9 cellular contexts compared by ENCODE assay signal in genomic region chr9:126612813-126613641, GRCh38. TPM values are rescaled to one million over a fixed set of nuclear protein-coding genes. Genes with fewer than 3 reads are reported as not detected.
DNase-seq lines count a peak whose midpoint lies in the region; ATAC-seq, FAIRE-seq and TF ChIP-seq lines count a peak whose summit lies in the region.
"Had no signal": no experiment of that assay in that cellular context is flagged by ENCODE, and none has a peak within 500 bp of the region (broad histone marks: within the 10 kb centered on the region; RNA-seq: fewer than 3 reads in every experiment).

No MANE protein-coding gene starts in this region.

- no peak for FAIRE-seq in GM19239 (lab: Jason Lieb, UNC)
- FAIRE-seq: GM18507 had no signal

- no peaks in the 10 kb centered on the region for H3K27me3 ChIP-seq in SJCRH30
- H3K27me3 ChIP-seq in right cardiac atrium (ENCODE audit: control insufficient read depth, insufficient read depth), result no peaks in the 10 kb centered on the region
- peaks cover 90% of the 10 kb centered on the region for H3K27me3 ChIP-seq in skeletal muscle satellite cell (ENCODE audit: control insufficient read depth, insufficient read depth, low read length)

- H3K27me3 Mint-ChIP-seq in endothelial cell (ENCODE audit: unreplicated experiment), result peaks cover 50% of the 10 kb centered on the region

- H3K4me3 ChIP-seq in SJCRH30 (peak overlapping the region; percentile 87), right cardiac atrium (ENCODE audit: low read length) (peak overlapping the region; percentile 65), skeletal muscle satellite cell (ENCODE audit: low read length) (no peak overlapping the region)

- H3K9me3 Mint-ChIP-seq in endothelial cell (ENCODE audit: unreplicated experiment), result no peaks in the 10 kb centered on the region

- peaks cover 4% of the 10 kb centered on the region for H3K36me3 Mint-ChIP-seq in endothelial cell (ENCODE audit: low read depth, unreplicated experiment)

- H3K27ac Mint-ChIP-seq in endothelial cell (ENCODE audit: unreplicated experiment), result no peak overlapping the region

- no peak for ATAC-seq in right cardiac atrium

- peak overlapping the region; percentile 29 for H3K4me2 ChIP-seq in skeletal muscle satellite cell (ENCODE audit: low read length)

- DNase-seq in GM19239 (ENCODE audit: insufficient read length, low spot score) (peak; percentile 4), SJCRH30 (peak; percentile 52 to 67), right cardiac atrium (peak in 1 of 3 donors; percentile 71), dedifferentiated amniotic fluid mesenchymal stem cell (ENCODE audit: extremely low spot score) (no peak), endothelial cell (ENCODE audit: low spot score) (no peak), HCEC 1CT (no peak)

- H3K4me1 ChIP-seq in SJCRH30 (peaks cover 3% of the 10 kb centered on the region; the same call in 1 of the 2 replicates), right cardiac atrium (ENCODE audit: control insufficient read depth, insufficient read depth, low read length) (no peaks in the 10 kb centered on the region), skeletal muscle satellite cell (ENCODE audit: control insufficient read depth, insufficient read depth, low read length) (no peaks in the 10 kb centered on the region)

- H3K9ac ChIP-seq in skeletal muscle satellite cell (ENCODE audit: low read depth, low read length), result no peak overlapping the region

- H3K36me3 ChIP-seq in SJCRH30, result no peaks in the 10 kb centered on the region
- H3K36me3 ChIP-seq in skeletal muscle satellite cell (ENCODE audit: insufficient read depth, low read length), result no peaks in the 10 kb centered on the region

- peaks cover 22% of the 10 kb centered on the region for H3K4me1 Mint-ChIP-seq in endothelial cell (ENCODE audit: unreplicated experiment)

- H3K27ac ChIP-seq in SJCRH30 (peak overlapping the region; percentile 48; the same call in 1 of the 2 replicates), right cardiac atrium (ENCODE audit: low read length) (no peak overlapping the region)

- H3K9me3 ChIP-seq in SJCRH30 (replicated peaks) (no peaks in the 10 kb centered on the region), right cardiac atrium (ENCODE audit: control insufficient read depth, low read length) (no peaks in the 10 kb centered on the region), skeletal muscle satellite cell (replicated peaks; ENCODE audit: low read length) (no peaks in the 10 kb centered on the region)

- no peak for TF ChIP-seq CTCF in endothelial cell (IDR thresholded peaks at IDR 0.05; ENCODE audit: unreplicated experiment)

- WGBS in right cardiac atrium, result 3% methylated on average over 68 of the region's 68 CpGs

- intact Hi-C loops in right cardiac atrium (cut with DNase I), result loop anchor here in 3 of 4 donors (5.0 to 10.0 kb wide), 4 partner anchors 72 to 169 kb away; no protein-coding TSS in a partner anchor

- no peak overlapping the region for H3K4me3 Mint-ChIP-seq in endothelial cell (ENCODE audit: unreplicated experiment)

RNA-seq across cellular contexts. Expression of gene LMX1B, which starts 0.7 kb away (rescaled TPM):
- total RNA-seq in SJCRH30 (2014; rRNA removed; shearing (Covaris generic)), result 10.3 and 12.2 TPM in 2 replicates
- 1 to 10 TPM; 1.0 to 3.6 (median 1.8) TPM for total RNA-seq in right cardiac atrium
- 0.81 TPM for polyA plus RNA-seq in right cardiac atrium
- not detected in 2 replicates for total RNA-seq in skeletal muscle satellite cell (2012; rRNA removed)
- 0.26 TPM for total RNA-seq in endothelial cell (ENCODE audit: unreplicated experiment)
- total RNA-seq: activated CD8-positive, alpha-beta memory T cell treated with anti-CD3 and anti-CD28 coated beads for 36 hours had no signal

Comparison
In these comparisons a context has a peak if more than half of its experiments do, and no peak if none do; other contexts are left out.
1. DNase-seq: peak in GM19239 (single experiment) and SJCRH30 (2 of 2); none in dedifferentiated amniotic fluid mesenchymal stem cell (single experiment), endothelial cell (single experiment) and HCEC 1CT (single experiment).